Comparison of ENCODE assay signal across 28 cellular contexts in genomic region chr11:91067666-91068065, GRCh38.
"Had no signal": no experiment of that assay in that cellular context is flagged by ENCODE, and none has a peak within 500 bp of the region (broad histone marks: within the 10 kb centered on the region; RNA-seq: fewer than 3 reads in every experiment).

No MANE protein-coding gene starts in this region.

- ATAC-seq: activated CD4-positive, alpha-beta T cell treated with anti-CD3 and anti-CD28 coated beads for 36 hours; activated CD8-positive, alpha-beta memory T cell treated with anti-CD3 and anti-CD28 coated beads, Interleukin-2, amount 10 ng/mL, durations not matched to agents 7 days and 5 days; activated CD8-positive, alpha-beta T cell treated with anti-CD3 and anti-CD28 coated beads, Interleukin-2, amount 10 ng/mL, durations not matched to agents 7 days and 5 days; activated naive CD8-positive, alpha-beta T cell treated with anti-CD3 and anti-CD28 coated beads, Interleukin-2, amount 50 U/mL, for 24 hours; activated T-cell treated with anti-CD3 and anti-CD28 coated beads, Interleukin-2, amount 50 U/mL, for 4 hours; activated T-helper 17 cell treated with anti-CD3 and anti-CD28 coated beads, Interleukin-2, amount 50 U/mL, for 72 hours; body of pancreas; effector memory CD8-positive, alpha-beta T cell; foreskin keratinocyte; gastrocnemius medialis; heart left ventricle had no signal

- H3K4me1 ChIP-seq: adrenal gland, body of pancreas, esophagus muscularis mucosa, foreskin keratinocyte, gastrocnemius medialis, heart left ventricle had no signal

- H3K4me3 ChIP-seq: adrenal gland, body of pancreas, esophagus muscularis mucosa, gastrocnemius medialis, heart left ventricle had no signal

- H3K27ac ChIP-seq: adrenal gland, body of pancreas, esophagus muscularis mucosa, foreskin keratinocyte, gastrocnemius medialis, heart left ventricle had no signal

- H3K36me3 ChIP-seq: adrenal gland, esophagus muscularis mucosa, gastrocnemius medialis, heart left ventricle had no signal

- DNase-seq: activated CD4-positive, alpha-beta memory T cell treated with anti-CD3 and anti-CD28 coated beads for 36 hours; activated CD4-positive, alpha-beta T cell treated with anti-CD3 and anti-CD28 coated beads for 36 hours; activated CD4-positive, alpha-beta T cell treated with anti-CD3 and anti-CD28 coated beads, Interleukin-2, amount 10 ng/mL, durations not matched to agents 24 days and 14 days; activated CD4-positive, CD25-positive, alpha-beta regulatory T cell; activated CD4-positive, CD25-positive, alpha-beta regulatory T cell treated with anti-CD3 and anti-CD28 coated beads, Interleukin-2, amount 50 U/mL, for 72 hours; activated CD8-positive, alpha-beta memory T cell treated with anti-CD3 and anti-CD28 coated beads, Interleukin-2, amount 10 ng/mL, durations not matched to agents 7 days and 5 days; activated CD8-positive, alpha-beta T cell treated with anti-CD3 and anti-CD28 coated beads, Interleukin-2, amount 10 ng/mL, durations not matched to agents 7 days and 5 days; activated effector memory CD4-positive, alpha-beta T cell treated with anti-CD3 and anti-CD28 coated beads, Interleukin-2, amount 50 U/mL, for 16 hours; activated naive CD4-positive, alpha-beta T cell treated with anti-CD3 and anti-CD28 coated beads for 36 hours; activated naive CD8-positive, alpha-beta T cell treated with anti-CD3 and anti-CD28 coated beads for 36 hours; activated naive CD8-positive, alpha-beta T cell treated with anti-CD3 and anti-CD28 coated beads, Interleukin-2, amount 50 U/mL, for 24 hours; activated T-cell treated with anti-CD3 and anti-CD28 coated beads, Interleukin-2, amount 50 U/mL, for 4 hours; adrenal gland; amygdala; body of pancreas; caudate nucleus; cortex of kidney; dermis blood vessel endothelial cell; effector CD4-positive, alpha-beta T cell; effector memory CD8-positive, alpha-beta T cell; erythroblast; foreskin keratinocyte; gastrocnemius medialis; glutamatergic neuron; heart left ventricle; T-helper 2 cell had no signal

- H3K27me3 ChIP-seq: adrenal gland, body of pancreas, esophagus muscularis mucosa, foreskin keratinocyte, gastrocnemius medialis, heart left ventricle had no signal

- H3K9me3 ChIP-seq: adrenal gland, body of pancreas, esophagus muscularis mucosa, gastrocnemius medialis had no signal
